ENCODE assay signal across 22 cellular contexts in genomic region chr2:16763056-16763455, GRCh38.
"Had no signal": no experiment of that assay in that cellular context is flagged by ENCODE, and none has a peak within 500 bp of the region (broad histone marks: within the 10 kb centered on the region; RNA-seq: fewer than 3 reads in every experiment).

No MANE protein-coding gene starts in this region.

- ATAC-seq: activated CD8-positive, alpha-beta memory T cell treated with anti-CD3 and anti-CD28 coated beads, Interleukin-2, amount 10 ng/mL, durations not matched to agents 7 days and 5 days; gastrocnemius medialis; naive thymus-derived CD8-positive, alpha-beta T cell; stimulated activated naive CD8-positive, alpha-beta T cell treated with anti-CD3 and anti-CD28 coated beads, Interleukin-15, amount 100 ng/mL, for 72 hours; T-cell had no signal

- H3K27me3 Mint-ChIP-seq: activated CD4-positive, alpha-beta memory T cell treated with anti-CD3 and anti-CD28 coated beads, Interleukin-2, amount 10 ng/mL, durations not matched to agents 7 days and 5 days; activated CD8-positive, alpha-beta memory T cell treated with anti-CD3 and anti-CD28 coated beads, Interleukin-2, amount 10 ng/mL, durations not matched to agents 7 days and 5 days had no signal

- H3K9me3 ChIP-seq: body of pancreas, gastrocnemius medialis, ovary, psoas muscle had no signal

- H3K4me3 Mint-ChIP-seq: activated CD4-positive, alpha-beta memory T cell treated with anti-CD3 and anti-CD28 coated beads, Interleukin-2, amount 10 ng/mL, durations not matched to agents 7 days and 5 days; activated CD8-positive, alpha-beta memory T cell treated with anti-CD3 and anti-CD28 coated beads, Interleukin-2, amount 10 ng/mL, durations not matched to agents 7 days and 5 days; activated naive CD4-positive, alpha-beta T cell treated with anti-CD3 and anti-CD28 coated beads for 36 hours; endodermal cell; naive thymus-derived CD8-positive, alpha-beta T cell; stimulated activated naive CD8-positive, alpha-beta T cell treated with anti-CD3 and anti-CD28 coated beads, Interleukin-15, amount 100 ng/mL, for 72 hours; T-cell had no signal

- H3K27ac ChIP-seq: body of pancreas, dorsolateral prefrontal cortex, gastrocnemius medialis, ovary, psoas muscle, skin epidermis had no signal

- H3K9me3 Mint-ChIP-seq: activated B cell treated with CpG ODN at 0.5 μM for 24 hours; activated CD4-positive, alpha-beta memory T cell treated with anti-CD3 and anti-CD28 coated beads, Interleukin-2, amount 10 ng/mL, durations not matched to agents 7 days and 5 days; activated naive CD4-positive, alpha-beta T cell treated with anti-CD3 and anti-CD28 coated beads for 36 hours; stimulated activated naive CD8-positive, alpha-beta T cell treated with anti-CD3 and anti-CD28 coated beads, Interleukin-15, amount 100 ng/mL, for 72 hours had no signal

- H3K27me3 ChIP-seq: body of pancreas, dorsolateral prefrontal cortex, gastrocnemius medialis, ovary had no signal

- H3K36me3 ChIP-seq: gastrocnemius medialis, ovary had no signal

- H3K4me1 Mint-ChIP-seq: activated CD4-positive, alpha-beta memory T cell treated with anti-CD3 and anti-CD28 coated beads, Interleukin-2, amount 10 ng/mL, durations not matched to agents 7 days and 5 days; activated CD8-positive, alpha-beta memory T cell treated with anti-CD3 and anti-CD28 coated beads, Interleukin-2, amount 10 ng/mL, durations not matched to agents 7 days and 5 days; stimulated activated naive CD8-positive, alpha-beta T cell treated with anti-CD3 and anti-CD28 coated beads, Interleukin-15, amount 100 ng/mL, for 72 hours; T-cell had no signal

- H3K4me3 ChIP-seq: body of pancreas, gastrocnemius medialis, ovary, psoas muscle, skin epidermis had no signal

- DNase-seq: activated B cell treated with CpG ODN at 0.5 μM for 24 hours; activated CD4-positive, alpha-beta memory T cell treated with anti-CD3 and anti-CD28 coated beads, Interleukin-2, amount 10 ng/mL, durations not matched to agents 7 days and 5 days; activated CD4-positive, alpha-beta T cell treated with anti-CD3 and anti-CD28 coated beads for 48 hours; activated CD8-positive, alpha-beta memory T cell treated with anti-CD3 and anti-CD28 coated beads, Interleukin-2, amount 10 ng/mL, durations not matched to agents 7 days and 5 days; activated naive CD4-positive, alpha-beta T cell treated with anti-CD3 and anti-CD28 coated beads for 36 hours; caudate nucleus; dorsolateral prefrontal cortex; endodermal cell; gastrocnemius medialis; head of caudate nucleus; kidney; left ventricle myocardium superior; naive thymus-derived CD8-positive, alpha-beta T cell; ovary; psoas muscle; right cardiac atrium; stimulated activated CD4-positive, alpha-beta T cell treated with anti-CD3 and anti-CD28 coated beads, Interleukin-15, amount 100 ng/mL, for 24 hours; stimulated activated CD4-positive, alpha-beta T cell treated with anti-CD3 and anti-CD28 coated beads, Interleukin-2, amount 100 ng/mL, for 48 hours; stimulated activated naive CD8-positive, alpha-beta T cell treated with anti-CD3 and anti-CD28 coated beads, Interleukin-15, amount 100 ng/mL, for 72 hours; T-cell had no signal

- H3K4me1 ChIP-seq: gastrocnemius medialis, psoas muscle had no signal

- H3K27ac Mint-ChIP-seq: activated B cell treated with CpG ODN at 0.5 μM for 24 hours; activated CD4-positive, alpha-beta memory T cell treated with anti-CD3 and anti-CD28 coated beads, Interleukin-2, amount 10 ng/mL, durations not matched to agents 7 days and 5 days; activated CD8-positive, alpha-beta memory T cell treated with anti-CD3 and anti-CD28 coated beads, Interleukin-2, amount 10 ng/mL, durations not matched to agents 7 days and 5 days; activated naive CD4-positive, alpha-beta T cell treated with anti-CD3 and anti-CD28 coated beads for 36 hours; endodermal cell; naive thymus-derived CD8-positive, alpha-beta T cell; stimulated activated naive CD8-positive, alpha-beta T cell treated with anti-CD3 and anti-CD28 coated beads, Interleukin-15, amount 100 ng/mL, for 72 hours; T-cell had no signal
